ENCODE assay signal across 9 cellular contexts in genomic region chr6:131061041-131061770, GRCh38. TPM values are rescaled to one million over a fixed set of nuclear protein-coding genes. Genes with fewer than 3 reads are reported as not detected.
DNase-seq lines count a peak whose midpoint lies in the region; ATAC-seq and TF ChIP-seq lines count a peak whose summit lies in the region.
"Had no signal": no experiment of that assay in that cellular context is flagged by ENCODE, and none has a peak within 500 bp of the region (broad histone marks: within the 10 kb centered on the region; RNA-seq: fewer than 3 reads in every experiment).

No MANE protein-coding gene starts in this region.

- H3K36me3 Mint-ChIP-seq in T-helper 17 cell (ENCODE audit: low read depth): no peaks in the 10 kb centered on the region

- intact Hi-C loops in left ventricle myocardium inferior (cut with micrococcal nuclease): loop anchor here (10.0 kb wide), 1 partner anchor 46 kb away; no protein-coding TSS in a partner anchor
- intact Hi-C loops in Right ventricle myocardium inferior (cut with DNase I): loop anchor here (5.0 to 10.0 kb wide), 3 partner anchors 54 to 94 kb away; no protein-coding TSS in a partner anchor
- intact Hi-C loops in spleen (cut with DNase I; ENCODE audit: low total_unique reads): no loop called here

- H3K4me1 ChIP-seq in left ventricle myocardium inferior: peaks cover 34% of the 10 kb centered on the region
- peaks cover 7 to 37% (median 32%) of the 10 kb centered on the region in 6 donors for H3K4me1 ChIP-seq in spleen

- no peak for DNase-seq in left ventricle myocardium inferior
- DNase-seq in Right ventricle myocardium inferior (ENCODE audit: missing footprints): no peak
- no peak for DNase-seq in T-helper 17 cell
- peak; percentile 54 for DNase-seq in globus pallidus (ENCODE audit: low spot score)
- no peak for DNase-seq in spleen
- DNase-seq in NCI-H1694 (lab: John Stamatoyannopoulos, UW): no peak

- peaks cover 15% of the 10 kb centered on the region for H3K4me1 Mint-ChIP-seq in T-helper 17 cell

- peak overlapping the region; percentile 12 for H3K27ac Mint-ChIP-seq in T-helper 17 cell

- H3K36me3 ChIP-seq in left ventricle myocardium inferior (no peaks in the 10 kb centered on the region), spleen (no peaks in the 10 kb centered on the region)

- TF ChIP-seq POLR2A in spleen (IDR thresholded peaks at IDR 0.05): no peak

- H3K9me3 ChIP-seq in left ventricle myocardium inferior (replicated peaks) (peaks cover 8% of the 10 kb centered on the region), T-helper 17 cell (ENCODE audit: control insufficient read depth, low read length, poor library complexity, severe bottlenecking) (no peaks in the 10 kb centered on the region), spleen (peaks cover 0 to 17% (median 11%) of the 10 kb centered on the region in 8 donors)

- no peaks in the 10 kb centered on the region for H3K27me3 Mint-ChIP-seq in T-helper 17 cell

- WGBS in spleen, 5 donors: 53 to 71% (median 60%) methylated on average over 10 of the region's 10 CpGs

- peak overlapping the region; percentile 96 for H3K4me3 ChIP-seq in left ventricle myocardium inferior
- peak overlapping the region in 6 of 8 donors; percentile 79 to 96 (median 94) for H3K4me3 ChIP-seq in spleen

- peak overlapping the region; percentile 91 for H3K27ac ChIP-seq in left ventricle myocardium inferior (replicated peaks)
- H3K27ac ChIP-seq in spleen: peak overlapping the region in 6 of 8 donors; percentile 81 to 88 (median 84)
- H3K27ac ChIP-seq: epithelial cell of prostate had no signal

- ATAC-seq in Right ventricle myocardium inferior (no peak), T-helper 17 cell (no peak), HG03439 (IDR thresholded peaks at IDR 0.05; ENCODE audit: unreplicated experiment) (no peak), HG02840 (IDR thresholded peaks at IDR 0.05; ENCODE audit: low FRiP score, unreplicated experiment) (no peak)

- TF ChIP-seq CTCF in left ventricle myocardium inferior (IDR thresholded peaks at IDR 0.05; ENCODE audit: borderline replicate concordance) (no peak), spleen (IDR thresholded peaks at IDR 0.05 in 8 of 11, conservative IDR thresholded peaks at IDR 0.05 in 3 of 11) (no peak)

- H3K4me3 Mint-ChIP-seq in T-helper 17 cell: peak overlapping the region; percentile 90

- H3K27me3 ChIP-seq in left ventricle myocardium inferior (ENCODE audit: low read depth) (no peaks in the 10 kb centered on the region), spleen (replicated peaks in 1 of 7) (peaks cover 0 to 18% (median 0%) of the 10 kb centered on the region in 7 donors)

RNA-seq across cellular contexts. Expression of gene EPB41L2, which starts 1.8 kb away (rescaled TPM):
- total RNA-seq in left ventricle myocardium inferior: 70.8 TPM
- 97.2 TPM for total RNA-seq in Right ventricle myocardium inferior
- 10 to 100 TPM; 14.0 to 20.5 TPM for total RNA-seq in T-helper 17 cell
- total RNA-seq in spleen: 100 to 1,000 TPM in 6 of 7 donors, 10 to 100 TPM in 1; 98.7 to 210 (median 138) TPM
- polyA plus RNA-seq in spleen: 10 to 100 TPM; 19.3 to 35.0 (median 20.2) TPM
